Comparison of ENCODE assay signal across 9 cellular contexts in genomic region chr2:177393824-177394614, GRCh38. TPM values are rescaled to one million over a fixed set of nuclear protein-coding genes. Genes with fewer than 3 reads are reported as not detected.
A peak's percentile ranks its signal among the peaks of the same experiment; 100 is the strongest.
DNase-seq lines count a peak whose midpoint lies in the region; ATAC-seq and TF ChIP-seq lines count a peak whose summit lies in the region.
"Had no signal": no experiment of that assay in that cellular context is flagged by ENCODE, and none has a peak within 500 bp of the region (broad histone marks: within the 10 kb centered on the region; RNA-seq: fewer than 3 reads in every experiment).

No MANE protein-coding gene starts in this region.

- H3K36me3 Mint-ChIP-seq in T-helper 17 cell (ENCODE audit: low read depth) = peaks cover 9% of the 10 kb centered on the region

- peak overlapping the region in 1 of 3 donors; percentile 87 for H3K9ac ChIP-seq in skeletal muscle tissue (ENCODE audit: low read depth in 1 of 3, low read length in 3 of 3)

- H3K27ac ChIP-seq in skeletal muscle tissue (ENCODE audit: low read depth, low read length) = no peak overlapping the region

- H3K27ac Mint-ChIP-seq in T-helper 17 cell = peak overlapping the region; percentile 95

- H3K4me1 ChIP-seq in skeletal muscle tissue (ENCODE audit: control insufficient read depth in 3 of 3, insufficient read depth in 3 of 3, low read length in 3 of 3) = peaks cover 9 to 14% (median 13%) of the 10 kb centered on the region in 3 donors

- DNase-seq in H7 (no peak), T-helper 17 cell (no peak), fibroblast of villous mesenchyme (ENCODE audit: low read depth) (no peak), SIG-M5 (lab: John Stamatoyannopoulos, UW) (no peak)
- DNase-seq in stimulated activated CD4-positive, alpha-beta T cell treated with anti-CD3 and anti-CD28 coated beads, Interleukin-4, amount 100 ng/mL, for 1 hour = no peak
- DNase-seq: amniotic stem cell; stimulated activated CD4-positive, alpha-beta T cell treated with anti-CD3 and anti-CD28 coated beads, Interleukin-12 subunit alpha, Interleukin-12 subunit beta, amount 100 ng/mL, for 4 hours had no signal

- peak overlapping the region; percentile 96 for H3K4me3 Mint-ChIP-seq in T-helper 17 cell

- no peak for TF ChIP-seq CTCF in fibroblast of villous mesenchyme (IDR thresholded peaks at IDR 0.05; ENCODE audit: insufficient read depth, low read depth, low read length)

- ATAC-seq in T-helper 17 cell = no peak
- no peak for ATAC-seq in GM19455 (IDR thresholded peaks at IDR 0.05; ENCODE audit: unreplicated experiment)

- H3K4me1 Mint-ChIP-seq in T-helper 17 cell = peaks cover 71% of the 10 kb centered on the region

- H3K27me3 Mint-ChIP-seq in T-helper 17 cell = no peaks in the 10 kb centered on the region

- H3K4me3 ChIP-seq in H7 (ENCODE audit: insufficient read depth, low read depth, low read length) (peak overlapping the region; percentile 93), fibroblast of villous mesenchyme (ENCODE audit: low read depth, low read length) (peak overlapping the region; percentile 70), skeletal muscle tissue (ENCODE audit: low read length in 3 of 3) (peak overlapping the region; percentile 89 to 92 (median 90))

- H3K36me3 ChIP-seq in H7 (replicated peaks; ENCODE audit: control insufficient read depth, insufficient read depth, low read length) (no peaks in the 10 kb centered on the region), skeletal muscle tissue (ENCODE audit: control insufficient read depth in 3 of 3, insufficient read depth in 3 of 3, low read length in 3 of 3) (no peaks in the 10 kb centered on the region)

- H3K27me3 ChIP-seq in H7 (ENCODE audit: control insufficient read depth, insufficient read depth, low read length) (no peaks in the 10 kb centered on the region; the same call in 1 of the 2 replicates), skeletal muscle tissue (ENCODE audit: control insufficient read depth in 3 of 3, insufficient read depth in 3 of 3, low read length in 3 of 3) (no peaks in the 10 kb centered on the region)

- H3K9me3 ChIP-seq in T-helper 17 cell (ENCODE audit: control insufficient read depth, low read length, poor library complexity, severe bottlenecking) (no peaks in the 10 kb centered on the region), skeletal muscle tissue (ENCODE audit: control insufficient read depth in 3 of 3, low read length in 3 of 3) (no peaks in the 10 kb centered on the region)

RNA-seq across cellular contexts. Expression of gene AGPS, which starts 1.4 kb away (rescaled TPM):
- total RNA-seq in H7 (2014; rRNA removed; shearing (Covaris generic)) = 27.3 and 28.4 TPM in 2 replicates
- total RNA-seq in T-helper 17 cell (10 to 100 TPM; 26.2 to 27.7 TPM), fibroblast of villous mesenchyme (36.7 and 46.2 TPM in 2 replicates), skeletal muscle tissue (29.7 TPM)
